In the genomic region with DNA sequence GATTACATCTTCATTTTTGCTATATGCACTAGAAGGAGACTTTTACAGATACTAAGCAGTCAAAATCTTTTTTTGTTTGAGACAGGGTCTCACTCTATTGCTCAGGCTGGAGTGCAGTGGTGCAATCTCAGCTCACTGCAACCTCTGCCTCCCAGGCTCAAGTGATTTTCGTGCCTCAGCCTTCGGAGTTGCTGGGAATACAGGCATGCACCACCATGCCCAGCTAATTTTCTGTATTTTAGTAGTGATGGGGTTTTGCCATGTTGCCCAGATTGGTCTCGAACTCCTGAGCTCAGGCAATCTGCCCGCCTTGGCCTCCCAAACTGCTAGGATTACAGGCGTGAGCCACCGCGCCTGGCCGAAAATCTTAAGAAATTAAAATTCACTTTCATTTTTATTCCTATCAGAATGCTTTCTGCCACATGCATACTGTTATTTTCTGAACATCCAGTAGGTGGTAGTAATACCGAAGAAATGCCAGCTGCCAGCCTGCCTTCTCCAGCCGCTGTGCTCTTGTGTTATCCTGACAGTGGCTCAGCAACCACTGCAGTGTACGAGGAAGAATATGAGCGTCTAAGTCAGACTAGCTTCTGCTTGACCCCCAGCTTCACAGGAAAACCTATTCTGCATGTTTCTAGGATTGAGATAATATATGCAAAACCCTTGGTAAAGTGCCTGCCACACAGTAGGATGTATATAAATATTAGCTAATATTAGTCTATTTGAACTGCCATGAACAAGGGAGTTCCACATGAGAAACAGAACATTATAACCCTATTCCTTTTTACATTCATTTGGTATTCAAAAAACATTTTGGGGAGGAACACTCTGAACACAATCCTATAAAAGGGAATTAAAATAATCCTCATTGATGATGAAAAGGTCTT, we compare ENCODE assay signal across 8 cellular contexts. TPM values are rescaled to one million over a fixed set of nuclear protein-coding genes. Genes with fewer than 3 reads are reported as not detected.
DNase-seq lines count a peak whose midpoint lies in the region; ATAC-seq, FAIRE-seq and TF ChIP-seq lines count a peak whose summit lies in the region.

No MANE protein-coding gene starts in this region.

- no peaks in the 10 kb centered on the region for H3K9me3 ChIP-seq in endodermal cell (ENCODE audit: control insufficient read depth, low read length)
- H3K9me3 ChIP-seq in mucosa of descending colon: no peaks in the 10 kb centered on the region

- FAIRE-seq in GM19239 (lab: Jason Lieb, UNC): peak; percentile 88

- peaks cover 7% of the 10 kb centered on the region for H3K36me3 ChIP-seq in endodermal cell (ENCODE audit: control insufficient read depth, insufficient read depth, low read length)
- H3K36me3 ChIP-seq in mucosa of descending colon (ENCODE audit: low read depth): no peaks in the 10 kb centered on the region

- CTCF ChIA-PET in activated CD8-positive, alpha-beta T cell treated with anti-CD3 and anti-CD28 coated beads, Interleukin-2, amount 10 ng/mL, durations not matched to agents 7 days and 5 days (lab: Charles Lee): interaction anchor here (0.7 to 3.4 kb wide), 26 partner anchors 10 to 619 kb away, joined by 3 to 28 read pairs (median 4); a partner anchor contains a TSS

- H3K27ac Mint-ChIP-seq in activated CD8-positive, alpha-beta T cell treated with anti-CD3 and anti-CD28 coated beads, Interleukin-2, amount 10 ng/mL, durations not matched to agents 7 days and 5 days: peak overlapping the region; percentile 39
- H3K27ac Mint-ChIP-seq in endodermal cell: no peak overlapping the region

- H3K27me3 ChIP-seq in endodermal cell (ENCODE audit: control insufficient read depth, insufficient read depth, low read length, poor library complexity, severe bottlenecking): no peaks in the 10 kb centered on the region

- peaks cover 5% of the 10 kb centered on the region for H3K36me3 Mint-ChIP-seq in activated CD8-positive, alpha-beta T cell treated with anti-CD3 and anti-CD28 coated beads, Interleukin-2, amount 10 ng/mL, durations not matched to agents 7 days and 5 days (ENCODE audit: low read depth)
- H3K36me3 Mint-ChIP-seq in endodermal cell (ENCODE audit: low read depth): peaks cover 10% of the 10 kb centered on the region

- no peak overlapping the region for H3K9ac ChIP-seq in endodermal cell (ENCODE audit: extremely low read depth, low read length, poor library complexity, severe bottlenecking)

- DNase-seq in CD1c-positive myeloid dendritic cell (ENCODE audit: extremely low spot score) (peak; percentile 68), GM19239 (ENCODE audit: insufficient read length, low spot score) (peak; percentile 9), NCI-H774 (lab: John Stamatoyannopoulos, UW) (peak; percentile 72), endodermal cell (peak; percentile 82), mucosa of descending colon (peak; percentile 32 to 52 (median 50))
- DNase-seq in activated CD8-positive, alpha-beta T cell treated with anti-CD3 and anti-CD28 coated beads, Interleukin-2, amount 10 ng/mL, durations not matched to agents 7 days and 5 days: peak; percentile 65
- DNase-seq in stimulated activated naive CD4-positive, alpha-beta T cell treated with Interleukin-2 at 50 U/mL for 16 hours (lab: John Stamatoyannopoulos, UW): peak; percentile 1

- 71 to 78% methylated on average over 9 to 12 of the region's 12 CpGs for WGBS in endodermal cell (ENCODE audit: insufficient coverage in 1 of 2, insufficient read length in 1 of 2), 2 experiments

- ATAC-seq in HG03460 (IDR thresholded peaks at IDR 0.05; ENCODE audit: unreplicated experiment) (peak; percentile 74), mucosa of descending colon (peak; percentile 98)
- ATAC-seq in activated CD8-positive, alpha-beta T cell treated with anti-CD3 and anti-CD28 coated beads, Interleukin-2, amount 10 ng/mL, durations not matched to agents 7 days and 5 days: peak; percentile 89

- no peaks in the 10 kb centered on the region for H3K27me3 Mint-ChIP-seq in activated CD8-positive, alpha-beta T cell treated with anti-CD3 and anti-CD28 coated beads, Interleukin-2, amount 10 ng/mL, durations not matched to agents 7 days and 5 days (ENCODE audit: low read depth)
- H3K27me3 Mint-ChIP-seq in endodermal cell (ENCODE audit: insufficient read depth): no peaks in the 10 kb centered on the region

- H3K4me1 ChIP-seq in endodermal cell (ENCODE audit: control insufficient read depth, insufficient read depth, low read length): peaks cover 8% of the 10 kb centered on the region
- H3K4me1 ChIP-seq in mucosa of descending colon (ENCODE audit: low read depth): no peaks in the 10 kb centered on the region

- POLR2A ChIA-PET in activated CD8-positive, alpha-beta T cell treated with anti-CD3 and anti-CD28 coated beads, Interleukin-2, amount 10 ng/mL, durations not matched to agents 7 days and 5 days (lab: Charles Lee): no interaction called here

- H3K27ac ChIP-seq in endodermal cell (ENCODE audit: low read depth, low read length): no peak overlapping the region

- peak; percentile 78 for TF ChIP-seq CTCF in endodermal cell (conservative IDR thresholded peaks at IDR 0.05)
- peak; percentile 45 for TF ChIP-seq CTCF in mucosa of descending colon (IDR thresholded peaks at IDR 0.05)

- intact Hi-C loops in mucosa of descending colon (cut with DNase I, micrococcal nuclease): no loop called here

- H3K4me3 ChIP-seq in endodermal cell (ENCODE audit: low read length) (no peak overlapping the region), mucosa of descending colon (no peak overlapping the region)

- peaks cover 12% of the 10 kb centered on the region for H3K4me1 Mint-ChIP-seq in activated CD8-positive, alpha-beta T cell treated with anti-CD3 and anti-CD28 coated beads, Interleukin-2, amount 10 ng/mL, durations not matched to agents 7 days and 5 days (ENCODE audit: low read depth)
- H3K4me1 Mint-ChIP-seq in endodermal cell: peaks cover 24% of the 10 kb centered on the region

- H3K9me3 Mint-ChIP-seq in activated CD8-positive, alpha-beta T cell treated with anti-CD3 and anti-CD28 coated beads, Interleukin-2, amount 10 ng/mL, durations not matched to agents 7 days and 5 days (ENCODE audit: insufficient read depth): no peaks in the 10 kb centered on the region
- H3K9me3 Mint-ChIP-seq in endodermal cell: no peaks in the 10 kb centered on the region

- H3K4me3 Mint-ChIP-seq in activated CD8-positive, alpha-beta T cell treated with anti-CD3 and anti-CD28 coated beads, Interleukin-2, amount 10 ng/mL, durations not matched to agents 7 days and 5 days: no peak overlapping the region
- no peak overlapping the region for H3K4me3 Mint-ChIP-seq in endodermal cell

RNA-seq across cellular contexts. Expression of a gene that starts 54.2 kb away (rescaled TPM):
- total RNA-seq in activated CD8-positive, alpha-beta T cell treated with anti-CD3 and anti-CD28 coated beads, Interleukin-2, amount 10 ng/mL, durations not matched to agents 7 days and 5 days: 10 to 100 TPM; 41.6 to 41.7 TPM
- 10 to 100 TPM; 52.0 to 56.9 TPM for total RNA-seq in endodermal cell
- 39.0 TPM for polyA plus RNA-seq in endodermal cell (2013, experiment 1 of 2)
- polyA plus RNA-seq in endodermal cell (2013, experiment 2 of 2): 39.5 TPM
- total RNA-seq in mucosa of descending colon: 10 to 100 TPM; 16.5 to 26.0 (median 20.0) TPM

Comparison
In these comparisons a context has a peak if more than half of its experiments do, and no peak if none do; other contexts are left out.
1. DNase-seq: peak in every context shown above with its lines; median percentile 82 in endodermal cell; 72 in NCI-H774; 68 in CD1c-positive myeloid dendritic cell; 65 in activated CD8-positive, alpha-beta T cell treated with anti-CD3 and anti-CD28 coated beads, Interleukin-2, amount 10 ng/mL, durations not matched to agents 7 days and 5 days; 50 in mucosa of descending colon; 9 in GM19239; 1 in stimulated activated naive CD4-positive, alpha-beta T cell treated with Interleukin-2 at 50 U/mL for 16 hours.